ENCODE assay signal across 8 cellular contexts in the genomic region with DNA sequence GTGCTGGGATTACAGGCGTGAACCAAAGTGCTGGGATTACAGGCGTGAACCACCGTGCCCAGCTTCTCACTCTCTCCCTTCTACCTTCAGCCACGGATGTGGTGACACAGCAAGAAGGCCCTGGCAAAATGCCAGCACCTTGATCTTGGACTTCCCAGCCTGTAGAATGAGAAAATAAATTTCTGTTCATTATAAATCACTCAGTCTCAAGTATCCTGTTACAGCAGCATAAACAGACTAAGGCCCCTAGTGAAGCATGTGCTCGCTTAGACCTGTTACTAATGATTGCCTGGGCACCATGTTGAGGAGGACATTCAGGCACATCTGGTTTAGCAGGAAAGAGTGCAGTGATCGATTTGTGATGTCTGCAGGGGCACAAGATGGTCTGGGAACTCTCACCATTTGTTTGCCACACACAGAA.
DNase-seq lines count a peak whose midpoint lies in the region; ATAC-seq and TF ChIP-seq lines count a peak whose summit lies in the region.
"Not testable (repeated sequence)": the region's sequence is repeated elsewhere in the genome, so short reads cannot be mapped to it uniquely, and the experiment has no call there.

No MANE protein-coding gene starts in this region.

- not testable (repeated sequence) for BruUV-seq in MCF 10A (replicated peaks; lab: Mats Ljungman, UMichigan)

- CTCF ChIA-PET in CD4-positive, alpha-beta T cell (lab: Charles Lee); HEK293 (lab: Yijun Ruan, JAX); WTC11 (lab: Charles Lee); MCF 10A (lab: Yijun Ruan, JAX): not testable (repeated sequence)

- POLR2A ChIA-PET in CD4-positive, alpha-beta T cell (lab: Charles Lee); HEK293 (lab: Yijun Ruan, JAX); WTC11 (lab: Charles Lee); MCF 10A (lab: Yijun Ruan, JAX): not testable (repeated sequence)

- not testable (repeated sequence) for H3K4me1 ChIP-seq in HEK293 (ENCODE audit: control insufficient read depth, insufficient read depth, low read length)

- H3K9me3 Mint-ChIP-seq in CD4-positive, alpha-beta T cell; MCF 10A (ENCODE audit: unreplicated experiment): not testable (repeated sequence)
- H3K9me3 Mint-ChIP-seq in WTC11, result peaks cover 15% of the 10 kb centered on the region

- peaks cover 12% of the 10 kb centered on the region for H3K36me3 Mint-ChIP-seq in CD4-positive, alpha-beta T cell (ENCODE audit: low read depth)
- H3K36me3 Mint-ChIP-seq in WTC11, result peaks cover 19% of the 10 kb centered on the region
- not testable (repeated sequence) for H3K36me3 Mint-ChIP-seq in MCF 10A (ENCODE audit: insufficient read depth, unreplicated experiment)

- intact Hi-C loops in CD4-positive, alpha-beta T cell (cut with DNase I, micrococcal nuclease); MCF 10A (cut with micrococcal nuclease): not testable (repeated sequence)

- H3K27ac ChIP-seq in CD4-positive, alpha-beta T cell (ENCODE audit: low read depth, low read length); HEK293 (ENCODE audit: extremely low read depth, low read depth, low read length): not testable (repeated sequence)

- not testable (repeated sequence) for H3K4me3 Mint-ChIP-seq in CD4-positive, alpha-beta T cell; WTC11; MCF 10A (ENCODE audit: unreplicated experiment)

- H3K36me3 ChIP-seq in HEK293 (ENCODE audit: control insufficient read depth in 2 of 2, insufficient read depth in 1 of 2, low read length in 2 of 2), result not testable (repeated sequence)

- peak overlapping the region; percentile 64 for H3K27ac Mint-ChIP-seq in CD4-positive, alpha-beta T cell
- peak overlapping the region; percentile 46; the same call in 1 of the 2 replicates for H3K27ac Mint-ChIP-seq in WTC11
- H3K27ac Mint-ChIP-seq in MCF 10A (ENCODE audit: low read depth, unreplicated experiment), result peak overlapping the region; percentile 23

- H3K27me3 Mint-ChIP-seq in CD4-positive, alpha-beta T cell; WTC11 (ENCODE audit: low read depth); MCF 10A (ENCODE audit: insufficient read depth, unreplicated experiment): not testable (repeated sequence)

- not testable (repeated sequence) for H3K9me3 ChIP-seq in CD4-positive, alpha-beta T cell (ENCODE audit: control insufficient read depth, low read length); HEK293 (ENCODE audit: control insufficient read depth, insufficient read depth, low read depth, low read length)

- peaks cover 12% of the 10 kb centered on the region for H3K4me1 Mint-ChIP-seq in CD4-positive, alpha-beta T cell (ENCODE audit: low read depth)
- peaks cover 23% of the 10 kb centered on the region for H3K4me1 Mint-ChIP-seq in WTC11
- not testable (repeated sequence) for H3K4me1 Mint-ChIP-seq in MCF 10A (ENCODE audit: insufficient read depth, unreplicated experiment)

- not testable (repeated sequence) for H3K27me3 ChIP-seq in CD4-positive, alpha-beta T cell (ENCODE audit: control insufficient read depth, insufficient read depth, low read length)

- not testable (repeated sequence) for H3K4me3 ChIP-seq in HEK293 (ENCODE audit: low read depth, low read length)

- not testable (repeated sequence) for TF ChIP-seq CTCF in CD4-positive, alpha-beta T cell (IDR thresholded peaks at IDR 0.05); HEK293 (tag by site-specific recombination; IDR thresholded peaks at IDR 0.05); WTC11 (IDR thresholded peaks at IDR 0.05); MCF 10A (IDR thresholded peaks at IDR 0.05; ENCODE audit: unreplicated experiment)

- DNase-seq in CD4-positive, alpha-beta T cell, result peak in 9 of 10 experiments; percentile 4 to 36 (median 15)
- DNase-seq in NCI-H69 (lab: John Stamatoyannopoulos, UW) (peak; percentile 58), MCF 10A (ENCODE audit: unreplicated experiment) (peak; percentile 22), kidney tubule cell (ENCODE audit: low spot score) (peak; percentile 33)
- DNase-seq in WTC11 (ENCODE audit: low spot score), result not testable (repeated sequence)
- peak; percentile 17 for DNase-seq in activated T-cell treated with anti-CD3 and anti-CD28 coated beads, Interleukin-2, amount 50 U/mL, for 1 hour
- peak; percentile 17 for DNase-seq in stimulated activated CD4-positive, alpha-beta T cell treated with anti-CD3 and anti-CD28 coated beads, Interleukin-4, amount 100 ng/mL, for 1 hour

- ATAC-seq in CD4-positive, alpha-beta T cell (ENCODE audit: poor library complexity); WTC11: not testable (repeated sequence)

TF ChIP-seq in HEK293, 187 proteins besides CTCF, POLR2A, EP300 and RAD21:
- TF ChIP-seq ZNF23 (tag by site-specific recombination; IDR thresholded peaks at IDR 0.05; ENCODE audit: borderline replicate concordance), result peak; percentile 90; the same call in 1 of the 2 replicates
- TF ChIP-seq, protein P1, sequence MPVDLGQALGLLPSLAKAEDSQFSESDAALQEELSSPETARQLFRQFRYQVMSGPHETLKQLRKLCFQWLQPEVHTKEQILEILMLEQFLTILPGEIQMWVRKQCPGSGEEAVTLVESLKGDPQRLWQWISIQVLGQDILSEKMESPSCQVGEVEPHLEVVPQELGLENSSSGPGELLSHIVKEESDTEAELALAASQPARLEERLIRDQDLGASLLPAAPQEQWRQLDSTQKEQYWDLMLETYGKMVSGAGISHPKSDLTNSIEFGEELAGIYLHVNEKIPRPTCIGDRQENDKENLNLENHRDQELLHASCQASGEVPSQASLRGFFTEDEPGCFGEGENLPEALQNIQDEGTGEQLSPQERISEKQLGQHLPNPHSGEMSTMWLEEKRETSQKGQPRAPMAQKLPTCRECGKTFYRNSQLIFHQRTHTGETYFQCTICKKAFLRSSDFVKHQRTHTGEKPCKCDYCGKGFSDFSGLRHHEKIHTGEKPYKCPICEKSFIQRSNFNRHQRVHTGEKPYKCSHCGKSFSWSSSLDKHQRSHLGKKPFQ (tag by site-specific recombination; IDR thresholded peaks at IDR 0.05), result peak; percentile 67
